22 cellular contexts compared by ENCODE assay signal in genomic region chr21:36162631-36163030, GRCh38.
"Had no signal": no experiment of that assay in that cellular context is flagged by ENCODE, and none has a peak within 500 bp of the region (broad histone marks: within the 10 kb centered on the region; RNA-seq: fewer than 3 reads in every experiment).

No MANE protein-coding gene starts in this region.

- H3K36me3 Mint-ChIP-seq: natural killer cell had no signal

- H3K27ac Mint-ChIP-seq: activated CD4-positive, alpha-beta memory T cell treated with anti-CD3 and anti-CD28 coated beads for 36 hours; activated CD4-positive, alpha-beta T cell treated with anti-CD3 and anti-CD28 coated beads for 36 hours; activated CD8-positive, alpha-beta memory T cell treated with anti-CD3 and anti-CD28 coated beads, Interleukin-2, amount 10 ng/mL, durations not matched to agents 7 days and 5 days; activated naive CD8-positive, alpha-beta T cell treated with anti-CD3 and anti-CD28 coated beads for 36 hours; activated T-cell treated with anti-CD3 and anti-CD28 coated beads, Interleukin-2, amount 50 U/mL, for 24 hours; memory B cell; natural killer cell had no signal

- H3K27ac ChIP-seq: body of pancreas, foreskin keratinocyte, skin epidermis, upper lobe of right lung, WERI-Rb-1 had no signal

- H3K9me3 Mint-ChIP-seq: activated CD4-positive, alpha-beta memory T cell treated with anti-CD3 and anti-CD28 coated beads for 36 hours; activated naive CD8-positive, alpha-beta T cell treated with anti-CD3 and anti-CD28 coated beads for 36 hours; activated T-cell treated with anti-CD3 and anti-CD28 coated beads, Interleukin-2, amount 50 U/mL, for 24 hours; central memory CD8-positive, alpha-beta T cell; memory B cell; natural killer cell; stimulated activated naive CD8-positive, alpha-beta T cell treated with anti-CD3 and anti-CD28 coated beads, Interleukin-15, Interleukin-2, amounts not matched to agents 100 ng/mL and 50 ng/mL, for 24 hours had no signal

- DNase-seq: activated CD4-positive, alpha-beta memory T cell treated with anti-CD3 and anti-CD28 coated beads for 36 hours; activated CD4-positive, alpha-beta T cell treated with anti-CD3 and anti-CD28 coated beads for 36 hours; activated CD8-positive, alpha-beta memory T cell treated with anti-CD3 and anti-CD28 coated beads, Interleukin-2, amount 10 ng/mL, durations not matched to agents 7 days and 5 days; activated gamma-delta T cell; activated naive CD8-positive, alpha-beta T cell treated with anti-CD3 and anti-CD28 coated beads for 36 hours; activated T-cell treated with anti-CD3 and anti-CD28 coated beads, Interleukin-2, amount 50 U/mL, for 24 hours; amygdala; body of pancreas; effector memory CD4-positive, alpha-beta T cell; foreskin keratinocyte; left ventricle myocardium superior; natural killer cell; right cardiac atrium; stimulated activated CD4-positive, alpha-beta T cell treated with anti-CD3 and anti-CD28 coated beads, Interleukin-4, amount 100 ng/mL, for 24 hours; T-helper 1 cell; T1000; upper lobe of right lung; WERI-Rb-1 had no signal

- H3K4me3 ChIP-seq: body of pancreas, skin epidermis, upper lobe of right lung had no signal

- H3K9me3 ChIP-seq: body of pancreas, upper lobe of right lung had no signal

- H3K27me3 ChIP-seq: body of pancreas, foreskin keratinocyte, upper lobe of right lung had no signal

- H3K36me3 ChIP-seq: upper lobe of right lung had no signal

- ATAC-seq: activated CD4-positive, alpha-beta T cell treated with anti-CD3 and anti-CD28 coated beads for 36 hours; activated CD8-positive, alpha-beta memory T cell treated with anti-CD3 and anti-CD28 coated beads, Interleukin-2, amount 10 ng/mL, durations not matched to agents 7 days and 5 days; body of pancreas; foreskin keratinocyte; left ventricle myocardium superior; natural killer cell; right cardiac atrium; upper lobe of right lung had no signal

- H3K4me1 ChIP-seq: foreskin keratinocyte had no signal
